Comparison of ENCODE assay signal across 8 cellular contexts in genomic region chr9:127568618-127568970, GRCh38. TPM values are rescaled to one million over a fixed set of nuclear protein-coding genes. Genes with fewer than 3 reads are reported as not detected.
DNase-seq lines count a peak whose midpoint lies in the region; TF ChIP-seq lines count a peak whose summit lies in the region.

No MANE protein-coding gene starts in this region.

- H3K27me3 ChIP-seq in testis: no peaks in the 10 kb centered on the region

- peak; percentile 40 for DNase-seq in NCI-H82 (lab: John Stamatoyannopoulos, UW)
- DNase-seq in NCI-H82 treated with DMSO at 0.1 percent for 48 hours (lab: John Stamatoyannopoulos, UW; ENCODE audit: unreplicated experiment): no peak
- no peak for DNase-seq in activated CD4-positive, alpha-beta memory T cell treated with anti-CD3 and anti-CD28 coated beads for 36 hours
- DNase-seq in testis: no peak
- no peak for DNase-seq in NCI-H2107 (lab: John Stamatoyannopoulos, UW)
- no peak for DNase-seq in islet precursor cell
- no peak for DNase-seq in NCI-H1092 (lab: John Stamatoyannopoulos, UW)

- WGBS in testis, 2 donors: 1% methylated on average over 12 of the region's 50 CpGs; no CpG with 5 or more reads in 1 of the 2 donors

- peaks cover 31% of the 10 kb centered on the region for H3K4me1 ChIP-seq in testis

- TF ChIP-seq CTCF in testis (IDR thresholded peaks at IDR 0.05): no peak

- H3K36me3 Mint-ChIP-seq in activated CD4-positive, alpha-beta memory T cell treated with anti-CD3 and anti-CD28 coated beads for 36 hours: no peaks in the 10 kb centered on the region

- H3K9me3 ChIP-seq in iPS-18c (ENCODE audit: control insufficient read depth, insufficient read depth, low read length): no peaks in the 10 kb centered on the region
- H3K9me3 ChIP-seq in testis: no peaks in the 10 kb centered on the region

- intact Hi-C loops in activated CD4-positive, alpha-beta memory T cell treated with anti-CD3 and anti-CD28 coated beads for 36 hours (cut with micrococcal nuclease): no loop called here
- intact Hi-C loops in testis (cut with DNase I; ENCODE audit: low total_unique reads): no loop called here

- H3K27ac ChIP-seq in testis: peak overlapping the region; percentile 53 to 87

- H3K4me1 Mint-ChIP-seq in activated CD4-positive, alpha-beta memory T cell treated with anti-CD3 and anti-CD28 coated beads for 36 hours (ENCODE audit: low read depth): peaks cover 30% of the 10 kb centered on the region

- TF ChIP-seq POLR2A in testis (IDR thresholded peaks at IDR 0.05): no peak

- CTCF ChIA-PET in activated CD4-positive, alpha-beta memory T cell treated with anti-CD3 and anti-CD28 coated beads for 36 hours (lab: Charles Lee): interaction anchor here (0.6 to 1.0 kb wide), 2 partner anchors 12 to 166 kb away, joined by 3 read pairs; partner anchors contain the start of gene TOR2A

- peak overlapping the region; percentile 62 for H3K4me3 Mint-ChIP-seq in activated CD4-positive, alpha-beta memory T cell treated with anti-CD3 and anti-CD28 coated beads for 36 hours

- peak overlapping the region; percentile 76 for H3K4me3 ChIP-seq in iPS-18c (ENCODE audit: insufficient read depth, low read depth, low read length)
- peak overlapping the region; percentile 60 to 76 for H3K4me3 ChIP-seq in testis

- no peaks in the 10 kb centered on the region for H3K9me3 Mint-ChIP-seq in activated CD4-positive, alpha-beta memory T cell treated with anti-CD3 and anti-CD28 coated beads for 36 hours

- H3K27me3 Mint-ChIP-seq in activated CD4-positive, alpha-beta memory T cell treated with anti-CD3 and anti-CD28 coated beads for 36 hours: no peaks in the 10 kb centered on the region

- no peaks in the 10 kb centered on the region for H3K36me3 ChIP-seq in testis (ENCODE audit: low read depth, missing control alignments)

- H3K27ac Mint-ChIP-seq in activated CD4-positive, alpha-beta memory T cell treated with anti-CD3 and anti-CD28 coated beads for 36 hours: no peak overlapping the region

- POLR2A ChIA-PET in activated CD4-positive, alpha-beta memory T cell treated with anti-CD3 and anti-CD28 coated beads for 36 hours (lab: Charles Lee): interaction anchor here (0.7 to 1.6 kb wide), 3 partner anchors 11 to 40 kb away, joined by 3 to 4 read pairs (median 4); no protein-coding TSS in a partner anchor

RNA-seq across cellular contexts. Expression of gene STXBP1, which starts 43.5 kb away (rescaled TPM):
- 10 to 100 TPM; 27.3 to 27.8 TPM for total RNA-seq in activated CD4-positive, alpha-beta memory T cell treated with anti-CD3 and anti-CD28 coated beads for 36 hours
- total RNA-seq in testis: 10 to 100 TPM; 33.1 to 36.1 TPM
- 21.2 TPM for polyA plus RNA-seq in testis (ENCODE audit: insufficient read depth, low read depth, low replicate concordance)
